ENCODE assay signal across 8 cellular contexts in the genomic region with DNA sequence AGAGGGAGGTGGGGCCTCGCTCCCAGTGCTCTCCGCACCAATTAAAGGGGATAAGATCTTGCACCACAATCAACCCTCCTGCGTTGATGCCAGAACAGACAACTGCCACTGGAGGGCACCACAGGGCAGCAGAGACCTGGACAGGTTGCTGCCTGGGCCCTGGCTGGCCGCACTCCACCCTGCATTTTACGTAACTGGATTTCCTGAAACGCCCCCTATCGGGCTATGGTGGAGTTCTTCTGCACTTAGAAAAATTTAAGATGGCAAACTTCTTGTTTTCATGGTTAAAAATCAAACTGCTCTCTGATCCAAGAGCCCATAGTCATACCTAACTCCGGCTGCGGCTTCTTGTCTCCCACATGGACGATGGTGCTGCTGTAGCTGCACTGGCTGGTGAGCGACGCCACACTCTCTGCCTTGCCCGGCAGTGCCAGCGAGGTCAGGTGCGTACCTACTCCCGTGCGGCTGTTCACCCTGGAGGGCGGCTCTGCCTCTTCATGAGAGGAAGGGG. TPM values are rescaled to one million over a fixed set of nuclear protein-coding genes. Genes with fewer than 3 reads are reported as not detected.
DNase-seq lines count a peak whose midpoint lies in the region; ATAC-seq and TF ChIP-seq lines count a peak whose summit lies in the region.

No MANE protein-coding gene starts in this region.

- intact Hi-C loops in left cardiac atrium (cut with DNase I) = no loop called here

- ATAC-seq in left cardiac atrium = peak in 1 of 2 donors; percentile 61

- no peak overlapping the region for H2AFZ ChIP-seq in smooth muscle cell (ENCODE audit: low read depth)

- no peaks in the 10 kb centered on the region for H3K27me3 ChIP-seq in smooth muscle cell (ENCODE audit: low read depth)

- no peaks in the 10 kb centered on the region for H3K9me3 ChIP-seq in smooth muscle cell (replicated peaks; ENCODE audit: low read depth)

- no peak overlapping the region for H3K27ac ChIP-seq in 22Rv1
- no peak overlapping the region for H3K27ac ChIP-seq in smooth muscle cell (ENCODE audit: low read depth)

- peak; percentile 99 for TF ChIP-seq CTCF in 22Rv1 (IDR thresholded peaks at IDR 0.05)
- TF ChIP-seq CTCF in GM13977 (IDR thresholded peaks at IDR 0.05; ENCODE audit: extremely low read depth, insufficient read depth, missing control alignments) = peak; percentile 47
- TF ChIP-seq CTCF in smooth muscle cell (IDR thresholded peaks at IDR 0.05; ENCODE audit: borderline replicate concordance, insufficient read depth, poor library complexity, severe bottlenecking) = peak; percentile 73

- no peak overlapping the region for H3K9ac ChIP-seq in smooth muscle cell (ENCODE audit: low read depth)

- H3K4me2 ChIP-seq in smooth muscle cell = no peak overlapping the region

- no peak overlapping the region for H3K4me3 ChIP-seq in smooth muscle cell

- in situ Hi-C loops in GM13977 (cut with MboI; ENCODE audit: low pct_unique_long_range_greater_than_20kb, low sequenced_read_pairs, unreplicated experiment) = no loop called here

- no peaks in the 10 kb centered on the region for H4K20me1 ChIP-seq in smooth muscle cell (ENCODE audit: low read depth)

- no peaks in the 10 kb centered on the region for H3K36me3 ChIP-seq in smooth muscle cell (ENCODE audit: low read depth)

- 64% methylated on average over 18 of the region's 18 CpGs for WGBS in smooth muscle cell (ENCODE audit: low lambda C conversion rate)

- H3K79me2 ChIP-seq in smooth muscle cell (ENCODE audit: low read depth) = no peaks in the 10 kb centered on the region

- peak; percentile 78 for DNase-seq in GM13977 (ENCODE audit: low spot score)
- peak; percentile 79 for DNase-seq in NCI-H146 (lab: John Stamatoyannopoulos, UW)
- peak; percentile 72 to 88 for DNase-seq in SW 1271 (lab: John Stamatoyannopoulos, UW)
- peak; percentile 74 for DNase-seq in activated naive CD4-positive, alpha-beta T cell treated with anti-CD3 and anti-CD28 coated beads, Interleukin-2, amount 50 U/mL, for 16 hours
- peak; percentile 62 for DNase-seq in left cardiac atrium
- no peak for DNase-seq in smooth muscle cell (lab: John Stamatoyannopoulos, UW; ENCODE audit: unreplicated experiment)
- DNase-seq in mesenteric fat pad (ENCODE audit: low spot score) = no peak

- no peaks in the 10 kb centered on the region for H3K4me1 ChIP-seq in smooth muscle cell (ENCODE audit: low read depth)

- no peaks in the 10 kb centered on the region for H3F3A ChIP-seq in smooth muscle cell (ENCODE audit: low read depth)

RNA-seq across cellular contexts. Expression of gene HES6, which starts 16.8 kb away (rescaled TPM):
- total RNA-seq in left cardiac atrium (1 to 10 TPM; 3.8 to 4.3 TPM), smooth muscle cell (0.81 TPM in 1 of 2 replicates, not detected in the other), mesenteric fat pad (4.3 TPM)
- 2.7 and 6.4 TPM in 2 replicates for polyA plus RNA-seq in smooth muscle cell

RNA-seq across cellular contexts. Expression of gene PER2, which starts 31.8 kb away (rescaled TPM):
- total RNA-seq in left cardiac atrium (1 to 10 TPM; 6.4 to 8.1 TPM), smooth muscle cell (5.0 and 9.7 TPM in 2 replicates), mesenteric fat pad (9.9 TPM)
- polyA plus RNA-seq in smooth muscle cell = 3.5 and 7.9 TPM in 2 replicates

RNA-seq across cellular contexts. Expression of gene ILKAP, which starts 53.2 kb away (rescaled TPM):
- total RNA-seq in left cardiac atrium (10 to 100 TPM; 23.4 to 27.9 TPM), smooth muscle cell (11.0 and 12.0 TPM in 2 replicates), mesenteric fat pad (36.4 TPM)
- 21.9 and 23.3 TPM in 2 replicates for polyA plus RNA-seq in smooth muscle cell

Comparison
In these comparisons a context has a peak if more than half of its experiments do, and no peak if none do; other contexts are left out.
1. CTCF ChIP-seq: peak in every context shown above with its lines; median percentile 99 in 22Rv1; 73 in smooth muscle cell; 47 in GM13977.
2. DNase-seq: peak in GM13977 (single experiment), NCI-H146 (single experiment), SW 1271 (2 of 2), activated naive CD4-positive, alpha-beta T cell treated with anti-CD3 and anti-CD28 coated beads, Interleukin-2, amount 50 U/mL, for 16 hours (single experiment) and left cardiac atrium (single experiment); none in smooth muscle cell (single experiment) and mesenteric fat pad (single experiment).